In genomic region chr20:48530957-48531356, GRCh38 we compare ENCODE assay signal across 23 cellular contexts.
DNase-seq lines count a peak whose midpoint lies in the region; ATAC-seq, FAIRE-seq and TF ChIP-seq lines count a peak whose summit lies in the region.
"Had no signal": no experiment of that assay in that cellular context is flagged by ENCODE, and none has a peak within 500 bp of the region (broad histone marks: within the 10 kb centered on the region; RNA-seq: fewer than 3 reads in every experiment).

No MANE protein-coding gene starts in this region.

- no peak for TF ChIP-seq POLR2A in H54 (IDR thresholded peaks at IDR 0.05; ENCODE audit: low read depth, low read length)

- DNase-seq in A172 (ENCODE audit: low spot score) (peak; percentile 74), H54 (ENCODE audit: insufficient read length, low spot score) (peak; percentile 24), RPMI8226 (peak; percentile 11), kidney tubule cell (ENCODE audit: low spot score) (peak; percentile 75), cerebellar cortex (ENCODE audit: low spot score) (no peak), left cardiac atrium (no peak)
- DNase-seq: activated CD4-positive, alpha-beta T cell treated with anti-CD3 and anti-CD28 coated beads, Interleukin-2, amount 50 U/mL, for 1 hour; activated naive CD4-positive, alpha-beta T cell treated with Interleukin-2 at 50 U/mL for 16 hours; DND-41; effector CD8-positive, alpha-beta T cell; KG1; left colon; mesendoderm; naive B cell; NCI-H1417 treated with DMSO at 0.1 percent for 48 hours; NCI-H2081; NCI-H748 treated with DMSO at 0.1 percent for 48 hours; SHP77; T1000 had no signal

- FAIRE-seq in H54 (lab: Jason Lieb, UNC) = no peak
- FAIRE-seq: GM18507 had no signal

- intact Hi-C loops in left cardiac atrium (cut with DNase I) = no loop called here

- ATAC-seq in GM19324 (IDR thresholded peaks at IDR 0.05; ENCODE audit: low FRiP score, unreplicated experiment) = no peak
- ATAC-seq in left cardiac atrium = no peak
- no peak for ATAC-seq in HG02571 (IDR thresholded peaks at IDR 0.05; ENCODE audit: unreplicated experiment)
- ATAC-seq: left colon, WTC11 had no signal

Comparison
In these comparisons a context has a peak if more than half of its experiments do, and no peak if none do; other contexts are left out.
1. DNase-seq: peak in A172 (single experiment), H54 (single experiment), RPMI8226 (single experiment) and kidney tubule cell (single experiment); none in cerebellar cortex (single experiment) and left cardiac atrium (single experiment).